ENCODE assay signal across 29 cellular contexts in genomic region chr13:108561152-108561551, GRCh38.
DNase-seq lines count a peak whose midpoint lies in the region; ATAC-seq, FAIRE-seq and TF ChIP-seq lines count a peak whose summit lies in the region.
"Had no signal": no experiment of that assay in that cellular context is flagged by ENCODE, and none has a peak within 500 bp of the region (broad histone marks: within the 10 kb centered on the region; RNA-seq: fewer than 3 reads in every experiment).

No MANE protein-coding gene starts in this region.

- no peak for TF ChIP-seq POLR2A in prostate gland (IDR thresholded peaks at IDR 0.05)
- TF ChIP-seq POLR2A in GM12892 (IDR thresholded peaks at IDR 0.05; ENCODE audit: low read depth, low read length) = no peak

- DNase-seq in NCI-H2029 (lab: John Stamatoyannopoulos, UW) (peak; percentile 0), NCI-H2029 treated with DMSO at 0.1 percent for 48 hours (lab: John Stamatoyannopoulos, UW) (no peak), NCI-H510A (lab: John Stamatoyannopoulos, UW) (peak; percentile 2), inferior parietal cortex (ENCODE audit: extremely low spot score) (peak; percentile 7), prostate gland (ENCODE audit: low spot score) (peak; percentile 39), DMS 273 treated with DMSO at 0.1 percent for 48 hours (lab: John Stamatoyannopoulos, UW) (no peak), GM12892 (ENCODE audit: insufficient read length) (no peak)
- DNase-seq in activated T-cell treated with anti-CD3 and anti-CD28 coated beads, Interleukin-2, amount 50 U/mL, for 72 hours = no peak
- DNase-seq: 8988T; activated CD4-positive, alpha-beta T cell treated with anti-CD3 and anti-CD28 coated beads for 48 hours; activated gamma-delta T cell treated with Interleukin-2 at 50 U/mL for 16 hours; activated T-cell treated with anti-CD3 and anti-CD28 coated beads, Interleukin-2, amount 50 U/mL, for 24 hours; gastrocnemius medialis; H7; left colon; mesendoderm; NCI-H1436 treated with DMSO at 0.1 percent for 48 hours; NCI-H2227 treated with DMSO at 0.1 percent for 48 hours; PC-9; Right ventricle myocardium superior; uterus; WERI-Rb-1 had no signal

- H3K27ac ChIP-seq in prostate gland = no peak overlapping the region
- H3K27ac ChIP-seq: gastrocnemius medialis, hepatocyte, PC-9, thoracic aorta, uterus, WERI-Rb-1 had no signal

- H3K36me3 ChIP-seq in prostate gland = no peaks in the 10 kb centered on the region
- H3K36me3 ChIP-seq: gastrocnemius medialis, thoracic aorta, uterus, WERI-Rb-1 had no signal

- no peaks in the 10 kb centered on the region for H3K36me3 Mint-ChIP-seq in activated T-cell treated with anti-CD3 and anti-CD28 coated beads, Interleukin-2, amount 50 U/mL, for 72 hours (ENCODE audit: insufficient read depth in 2 of 2)

- H3K4me3 ChIP-seq in prostate gland = no peak overlapping the region
- H3K4me3 ChIP-seq: gastrocnemius medialis, hepatocyte, PC-9, thoracic aorta, uterus had no signal

- H3K27me3 Mint-ChIP-seq in activated T-cell treated with anti-CD3 and anti-CD28 coated beads, Interleukin-2, amount 50 U/mL, for 72 hours (ENCODE audit: low read depth) = no peaks in the 10 kb centered on the region
- H3K27me3 Mint-ChIP-seq: central memory CD8-positive, alpha-beta T cell; dendritic cell treated with granulocyte-macrophage colony-stimulating factor and Interleukin-4, amounts not matched to agents 40 ng/mL and 50 ng/mL, for 4 days; stimulated activated naive CD8-positive, alpha-beta T cell treated with anti-CD3 and anti-CD28 coated beads, Interleukin-15, Interleukin-2, amounts not matched to agents 100 ng/mL and 50 ng/mL, for 24 hours had no signal

- intact Hi-C loops in prostate gland (cut with DNase I) = no loop called here

- no peaks in the 10 kb centered on the region for H3K9me3 ChIP-seq in prostate gland
- H3K9me3 ChIP-seq: gastrocnemius medialis, thoracic aorta, uterus had no signal

- 24% methylated on average over 2 of the region's 2 CpGs for WGBS in prostate gland

- no peak for TF ChIP-seq CTCF in prostate gland (IDR thresholded peaks at IDR 0.05)

- FAIRE-seq in GM12892 (lab: Jason Lieb, UNC) = no peak
- FAIRE-seq: astrocyte, GM12891 had no signal

- no peak overlapping the region for H3K4me3 Mint-ChIP-seq in activated T-cell treated with anti-CD3 and anti-CD28 coated beads, Interleukin-2, amount 50 U/mL, for 72 hours
- H3K4me3 Mint-ChIP-seq: activated T-cell treated with anti-CD3 and anti-CD28 coated beads, Interleukin-2, amount 50 U/mL, for 24 hours; central memory CD8-positive, alpha-beta T cell; dendritic cell treated with granulocyte-macrophage colony-stimulating factor and Interleukin-4, amounts not matched to agents 40 ng/mL and 50 ng/mL, for 4 days; stimulated activated naive CD8-positive, alpha-beta T cell treated with anti-CD3 and anti-CD28 coated beads, Interleukin-15, Interleukin-2, amounts not matched to agents 100 ng/mL and 50 ng/mL, for 24 hours had no signal

- H3K4me1 Mint-ChIP-seq in activated T-cell treated with anti-CD3 and anti-CD28 coated beads, Interleukin-2, amount 50 U/mL, for 72 hours (ENCODE audit: low read depth) = no peaks in the 10 kb centered on the region
- H3K4me1 Mint-ChIP-seq: central memory CD8-positive, alpha-beta T cell had no signal

- H3K4me1 ChIP-seq in prostate gland (replicated peaks) = no peaks in the 10 kb centered on the region
- H3K4me1 ChIP-seq: gastrocnemius medialis, uterus had no signal

- ATAC-seq in activated T-cell treated with anti-CD3 and anti-CD28 coated beads, Interleukin-2, amount 50 U/mL, for 72 hours (replicated peaks in 1 of 2) = no peak
- ATAC-seq: gastrocnemius medialis, left colon had no signal

- H3K27me3 ChIP-seq in prostate gland (replicated peaks; ENCODE audit: insufficient read depth) = no peaks in the 10 kb centered on the region
- H3K27me3 ChIP-seq: gastrocnemius medialis, hepatocyte, uterus had no signal

- no peaks in the 10 kb centered on the region for H3K9me3 Mint-ChIP-seq in activated T-cell treated with anti-CD3 and anti-CD28 coated beads, Interleukin-2, amount 50 U/mL, for 72 hours
- H3K9me3 Mint-ChIP-seq: activated T-cell treated with anti-CD3 and anti-CD28 coated beads, Interleukin-2, amount 50 U/mL, for 24 hours; central memory CD8-positive, alpha-beta T cell; dendritic cell treated with granulocyte-macrophage colony-stimulating factor and Interleukin-4, amounts not matched to agents 40 ng/mL and 50 ng/mL, for 4 days; stimulated activated naive CD8-positive, alpha-beta T cell treated with anti-CD3 and anti-CD28 coated beads, Interleukin-15, Interleukin-2, amounts not matched to agents 100 ng/mL and 50 ng/mL, for 24 hours had no signal

- H3K27ac Mint-ChIP-seq in activated T-cell treated with anti-CD3 and anti-CD28 coated beads, Interleukin-2, amount 50 U/mL, for 72 hours = no peak overlapping the region
- H3K27ac Mint-ChIP-seq: activated T-cell treated with anti-CD3 and anti-CD28 coated beads, Interleukin-2, amount 50 U/mL, for 24 hours; dendritic cell treated with granulocyte-macrophage colony-stimulating factor and Interleukin-4, amounts not matched to agents 40 ng/mL and 50 ng/mL, for 4 days; stimulated activated naive CD8-positive, alpha-beta T cell treated with anti-CD3 and anti-CD28 coated beads, Interleukin-15, Interleukin-2, amounts not matched to agents 100 ng/mL and 50 ng/mL, for 24 hours had no signal

Comparison
In these comparisons a context has a peak if more than half of its experiments do, and no peak if none do; other contexts are left out.
1. DNase-seq: peak in NCI-H2029 (single experiment), NCI-H510A (single experiment), inferior parietal cortex (single experiment) and prostate gland (single experiment); none in NCI-H2029 treated with DMSO at 0.1 percent for 48 hours (single experiment), DMS 273 treated with DMSO at 0.1 percent for 48 hours (single experiment), GM12892 (single experiment) and activated T-cell treated with anti-CD3 and anti-CD28 coated beads, Interleukin-2, amount 50 U/mL, for 72 hours (0 of 2).